Comparison of ENCODE assay signal across 24 cellular contexts in genomic region chr2:209519911-209520310, GRCh38.
A peak's percentile ranks its signal among the peaks of the same experiment; 100 is the strongest.
DNase-seq lines count a peak whose midpoint lies in the region; ATAC-seq and TF ChIP-seq lines count a peak whose summit lies in the region.
"Had no signal": no experiment of that assay in that cellular context is flagged by ENCODE, and none has a peak within 500 bp of the region (broad histone marks: within the 10 kb centered on the region; RNA-seq: fewer than 3 reads in every experiment).

No MANE protein-coding gene starts in this region.

- no peaks in the 10 kb centered on the region for H3K36me3 Mint-ChIP-seq in endodermal cell (ENCODE audit: low read depth)
- H3K36me3 Mint-ChIP-seq: CD14-positive monocyte, memory B cell had no signal

- H3K9me3 ChIP-seq in endodermal cell (ENCODE audit: control insufficient read depth, low read length) (no peaks in the 10 kb centered on the region), suprapubic skin (no peaks in the 10 kb centered on the region)
- H3K9me3 ChIP-seq: body of pancreas, heart left ventricle, prostate gland, SJSA1, stomach, tibial nerve had no signal

- H3K4me1 ChIP-seq in endodermal cell (ENCODE audit: control insufficient read depth, insufficient read depth, low read length) (no peaks in the 10 kb centered on the region), suprapubic skin (no peaks in the 10 kb centered on the region)
- H3K4me1 ChIP-seq: body of pancreas, prostate gland, stomach had no signal

- no peak for TF ChIP-seq EP300 in suprapubic skin (IDR thresholded peaks at IDR 0.05)

- H3K36me3 ChIP-seq in endodermal cell (ENCODE audit: control insufficient read depth, insufficient read depth, low read length) (no peaks in the 10 kb centered on the region), suprapubic skin (no peaks in the 10 kb centered on the region)
- H3K36me3 ChIP-seq: heart left ventricle, prostate gland, SJSA1, stomach, tibial nerve had no signal

- no peak for TF ChIP-seq CTCF in endodermal cell (conservative IDR thresholded peaks at IDR 0.05)
- no peak for TF ChIP-seq CTCF in suprapubic skin (IDR thresholded peaks at IDR 0.05)

- H3K4me1 Mint-ChIP-seq in endodermal cell = no peaks in the 10 kb centered on the region
- H3K4me1 Mint-ChIP-seq: CD14-positive monocyte had no signal

- DNase-seq in G401 (ENCODE audit: low spot score) = peak; percentile 31
- DNase-seq in NCI-H1436 (lab: John Stamatoyannopoulos, UW) = peak; percentile 57
- peak; percentile 53 to 79 for DNase-seq in NCI-H446 (lab: John Stamatoyannopoulos, UW)
- DNase-seq in endodermal cell = no peak
- no peak for DNase-seq in suprapubic skin (ENCODE audit: low spot score in 2 of 2)
- no peak for DNase-seq in C1 segment of cervical spinal cord (lab: John Stamatoyannopoulos, UW)
- DNase-seq in effector CD8-positive, alpha-beta T cell (lab: John Stamatoyannopoulos, UW) = no peak
- DNase-seq: activated CD4-positive, alpha-beta T cell treated with anti-CD3 and anti-CD28 coated beads for 4 hours; activated gamma-delta T cell treated with Interleukin-2 at 50 U/mL for 16 hours; activated T-cell treated with anti-CD3 and anti-CD28 coated beads, Interleukin-2, amount 50 U/mL, for 24 hours; body of pancreas; heart left ventricle; left colon; NCI-H1930; NK-92 treated with Interleukin-12 subunit alpha and Interleukin-12 subunit beta, amount 100 ng/mL, for 24 hours; stimulated activated CD8-positive, alpha-beta memory T cell treated with anti-CD3 and anti-CD28 coated beads, Interleukin-4, amount 100 ng/mL, for 48 hours; stomach had no signal

- in situ Hi-C loops in G401 (cut with HindIII; ENCODE audit: low sequenced_read_pairs) = no loop called here

- H3K4me3 ChIP-seq in endodermal cell (ENCODE audit: low read length) (no peak overlapping the region), suprapubic skin (no peak overlapping the region)
- H3K4me3 ChIP-seq: body of pancreas, heart left ventricle, prostate gland, SJSA1, stomach, tibial nerve had no signal

- H3K4me3 Mint-ChIP-seq in endodermal cell = no peak overlapping the region
- H3K4me3 Mint-ChIP-seq: activated T-cell treated with anti-CD3 and anti-CD28 coated beads, Interleukin-2, amount 50 U/mL, for 24 hours; CD14-positive monocyte; memory B cell had no signal

- no peak for TF ChIP-seq POLR2A in suprapubic skin (IDR thresholded peaks at IDR 0.05)

- no peak overlapping the region for H3K9ac ChIP-seq in endodermal cell (ENCODE audit: extremely low read depth, low read length, poor library complexity, severe bottlenecking)

- no peaks in the 10 kb centered on the region for H3K9me3 Mint-ChIP-seq in endodermal cell
- H3K9me3 Mint-ChIP-seq: activated T-cell treated with anti-CD3 and anti-CD28 coated beads, Interleukin-2, amount 50 U/mL, for 24 hours; CD14-positive monocyte; memory B cell had no signal

- H3K27me3 Mint-ChIP-seq in endodermal cell (ENCODE audit: insufficient read depth) = peaks cover 68% of the 10 kb centered on the region
- H3K27me3 Mint-ChIP-seq: activated T-cell treated with anti-CD3 and anti-CD28 coated beads, Interleukin-2, amount 50 U/mL, for 24 hours; memory B cell had no signal

- no peak overlapping the region for H3K27ac Mint-ChIP-seq in endodermal cell
- H3K27ac Mint-ChIP-seq: activated T-cell treated with anti-CD3 and anti-CD28 coated beads, Interleukin-2, amount 50 U/mL, for 24 hours; CD14-positive monocyte; memory B cell had no signal

- H3K27me3 ChIP-seq in endodermal cell (ENCODE audit: control insufficient read depth, insufficient read depth, low read length, poor library complexity, severe bottlenecking) (peaks cover 26% of the 10 kb centered on the region), suprapubic skin (no peaks in the 10 kb centered on the region)
- H3K27me3 ChIP-seq: body of pancreas, heart left ventricle, SJSA1, stomach, tibial nerve had no signal

- peak overlapping the region; percentile 12 for H3K27ac ChIP-seq in endodermal cell (ENCODE audit: low read depth, low read length)
- H3K27ac ChIP-seq in suprapubic skin = no peak overlapping the region
- H3K27ac ChIP-seq: body of pancreas, epithelial cell of prostate, heart left ventricle, prostate gland, SJSA1, stomach, tibial nerve had no signal

- ATAC-seq in HG03025 (IDR thresholded peaks at IDR 0.05; ENCODE audit: low FRiP score, unreplicated experiment) = no peak
- ATAC-seq: body of pancreas, heart left ventricle, left colon had no signal

Comparison
In these comparisons a context has a peak if more than half of its experiments do, and no peak if none do; other contexts are left out.
1. DNase-seq: peak in G401 (single experiment), NCI-H1436 (single experiment) and NCI-H446 (2 of 2); none in endodermal cell (single experiment), suprapubic skin (0 of 2), C1 segment of cervical spinal cord (0 of 14) and effector CD8-positive, alpha-beta T cell (single experiment).